ENCODE assay signal across 1 cellular context in genomic region chr21:35113064-35113463, GRCh38.
TF ChIP-seq lines count a peak whose summit lies in the region.

No MANE protein-coding gene starts in this region.

TF ChIP-seq in SK-N-SH, 30 proteins besides CTCF, POLR2A, EP300 and RAD21 (continued from another document):
- TF ChIP-seq MEF2A (IDR thresholded peaks at IDR 0.05; ENCODE audit: borderline replicate concordance, low read depth) (no peak), REST (IDR thresholded peaks at IDR 0.05; ENCODE audit: low read depth, low read length) (no peak), SIN3A (IDR thresholded peaks at IDR 0.05; ENCODE audit: borderline replicate concordance, low read depth, low read length) (no peak), SMC3 (IDR thresholded peaks at IDR 0.05; ENCODE audit: low read depth, low read length) (no peak), PBX3 (IDR thresholded peaks at IDR 0.05) (no peak), CHD2 (IDR thresholded peaks at IDR 0.05; ENCODE audit: low read length, partially characterized antibody) (no peak), GATA2 (CRISPR knock-in tag; IDR thresholded peaks at IDR 0.05) (no peak), MXI1 (IDR thresholded peaks at IDR 0.05; ENCODE audit: low read depth, low read length) (no peak), USF1 (IDR thresholded peaks at IDR 0.05; ENCODE audit: borderline replicate concordance, low read depth) (no peak), RFX5 (IDR thresholded peaks at IDR 0.05; ENCODE audit: low read length) (no peak), TCF12 (IDR thresholded peaks at IDR 0.05) (no peak), FOXM1 (IDR thresholded peaks at IDR 0.05; ENCODE audit: low read depth) (no peak), ELF1 (IDR thresholded peaks at IDR 0.05) (no peak), ZBTB33 (IDR thresholded peaks at IDR 0.05; ENCODE audit: borderline replicate concordance, low read depth) (no peak), IRF3 (IDR thresholded peaks at IDR 0.05; ENCODE audit: low read depth, low read length) (no peak), POLR2AphosphoS5 (IDR thresholded peaks at IDR 0.05; ENCODE audit: low read depth, low read length) (no peak)
